Comparison of ENCODE assay signal across 9 cellular contexts in the genomic region with DNA sequence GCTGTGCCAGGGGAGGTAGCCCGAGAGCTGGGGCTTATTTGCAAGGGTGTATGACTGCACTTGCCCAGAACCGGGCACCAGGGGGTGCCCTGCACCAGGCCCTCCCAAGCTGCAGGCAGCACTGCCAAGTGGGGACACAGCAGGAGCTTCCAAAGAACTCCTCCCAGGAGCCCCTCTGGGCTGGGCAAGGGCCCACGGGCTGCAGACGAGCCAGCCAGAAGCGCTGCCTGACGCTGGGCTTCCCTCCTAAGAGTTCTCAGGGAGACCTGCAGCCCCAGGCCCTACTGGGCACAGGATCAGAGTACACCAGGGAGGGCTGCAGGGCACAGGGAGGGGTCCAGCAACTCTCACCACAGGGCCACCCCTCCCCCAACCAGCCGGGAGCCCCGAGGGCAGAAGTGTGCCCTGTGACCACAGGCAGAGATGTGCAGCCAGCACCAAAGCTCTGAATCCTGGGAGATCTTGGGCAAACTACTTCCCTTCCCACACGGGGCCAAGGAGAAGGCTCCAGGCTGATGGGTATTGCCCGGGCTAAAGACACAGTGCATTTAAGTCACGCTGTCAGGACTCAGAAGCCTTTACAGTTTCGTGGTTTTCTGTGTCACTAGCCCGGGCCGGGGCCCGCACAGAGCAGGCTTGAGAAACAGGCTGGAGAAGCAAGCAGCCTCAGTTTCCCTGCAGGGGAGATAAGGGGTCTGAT.
A peak's percentile ranks its signal among the peaks of the same experiment; 100 is the strongest.
DNase-seq lines count a peak whose midpoint lies in the region; ATAC-seq and TF ChIP-seq lines count a peak whose summit lies in the region.
"Had no signal": no experiment of that assay in that cellular context is flagged by ENCODE, and none has a peak within 500 bp of the region (broad histone marks: within the 10 kb centered on the region; RNA-seq: fewer than 3 reads in every experiment).

No MANE protein-coding gene starts in this region.

- peak; percentile 93 for ATAC-seq in activated CD8-positive, alpha-beta T cell treated with anti-CD3 and anti-CD28 coated beads for 36 hours
- peak; percentile 88 to 94 for ATAC-seq in stimulated activated naive B cell treated with anti-CD40 and anti-IgM and Interleukin-4, amounts not matched to agents 10 μg/mL and 1 μg/mL and 100 μg/mL, for 72 hours (replicated peaks)
- ATAC-seq in HG02623 (IDR thresholded peaks at IDR 0.05; ENCODE audit: unreplicated experiment) (no peak), HG03108 (IDR thresholded peaks at IDR 0.05; ENCODE audit: unreplicated experiment) (no peak)

- POLR2A ChIA-PET in activated CD8-positive, alpha-beta T cell treated with anti-CD3 and anti-CD28 coated beads for 36 hours (lab: Charles Lee), result no interaction called here

- intact Hi-C loops in activated CD8-positive, alpha-beta T cell treated with anti-CD3 and anti-CD28 coated beads for 36 hours (cut with micrococcal nuclease), result no loop called here

- no peak overlapping the region for H3K4me3 Mint-ChIP-seq in activated CD8-positive, alpha-beta T cell treated with anti-CD3 and anti-CD28 coated beads for 36 hours
- no peak overlapping the region for H3K4me3 Mint-ChIP-seq in stimulated activated naive B cell treated with anti-CD40 and anti-IgM and Interleukin-4, amounts not matched to agents 10 μg/mL and 1 μg/mL and 100 μg/mL, for 72 hours

- no peaks in the 10 kb centered on the region for H3K36me3 ChIP-seq in hepatocyte (replicated peaks; ENCODE audit: insufficient read depth, low read depth)

- no peaks in the 10 kb centered on the region for H3K79me2 ChIP-seq in hepatocyte

- peaks cover 14% of the 10 kb centered on the region for H3K27me3 Mint-ChIP-seq in activated CD8-positive, alpha-beta T cell treated with anti-CD3 and anti-CD28 coated beads for 36 hours
- peaks cover 32 to 47% of the 10 kb centered on the region in 2 donors for H3K27me3 Mint-ChIP-seq in stimulated activated naive B cell treated with anti-CD40 and anti-IgM and Interleukin-4, amounts not matched to agents 10 μg/mL and 1 μg/mL and 100 μg/mL, for 72 hours

- H3K27ac ChIP-seq in C4-2B (no peak overlapping the region), hepatocyte (no peak overlapping the region)

- H3K9me3 Mint-ChIP-seq in activated CD8-positive, alpha-beta T cell treated with anti-CD3 and anti-CD28 coated beads for 36 hours, result no peaks in the 10 kb centered on the region
- H3K9me3 Mint-ChIP-seq in stimulated activated naive B cell treated with anti-CD40 and anti-IgM and Interleukin-4, amounts not matched to agents 10 μg/mL and 1 μg/mL and 100 μg/mL, for 72 hours, result peaks cover 3 to 7% of the 10 kb centered on the region in 2 donors

- no peak overlapping the region for H3K4me2 ChIP-seq in hepatocyte

- no peaks in the 10 kb centered on the region for H3K4me1 Mint-ChIP-seq in activated CD8-positive, alpha-beta T cell treated with anti-CD3 and anti-CD28 coated beads for 36 hours (ENCODE audit: low read depth)
- no peaks in the 10 kb centered on the region for H3K4me1 Mint-ChIP-seq in stimulated activated naive B cell treated with anti-CD40 and anti-IgM and Interleukin-4, amounts not matched to agents 10 μg/mL and 1 μg/mL and 100 μg/mL, for 72 hours

- no peaks in the 10 kb centered on the region for H3K36me3 Mint-ChIP-seq in activated CD8-positive, alpha-beta T cell treated with anti-CD3 and anti-CD28 coated beads for 36 hours (ENCODE audit: low read depth)
- peaks cover 0 to 5% of the 10 kb centered on the region in 2 donors for H3K36me3 Mint-ChIP-seq in stimulated activated naive B cell treated with anti-CD40 and anti-IgM and Interleukin-4, amounts not matched to agents 10 μg/mL and 1 μg/mL and 100 μg/mL, for 72 hours

- CTCF ChIA-PET in activated CD8-positive, alpha-beta T cell treated with anti-CD3 and anti-CD28 coated beads for 36 hours (lab: Charles Lee), result interaction anchor here (1.0 to 1.1 kb wide), 5 partner anchors 10 to 227 kb away, joined by 3 to 5 read pairs (median 3); partner anchors contain the start of gene HES3

- no peaks in the 10 kb centered on the region for H4K20me1 ChIP-seq in hepatocyte (ENCODE audit: insufficient read depth, poor library complexity, severe bottlenecking)

- peak; percentile 85 for DNase-seq in GM13977 (ENCODE audit: low spot score)
- peak; percentile 64 for DNase-seq in NCI-H2171 treated with DMSO at 0.1 percent for 48 hours (lab: John Stamatoyannopoulos, UW)
- DNase-seq in activated CD8-positive, alpha-beta T cell treated with anti-CD3 and anti-CD28 coated beads for 36 hours, result peak; percentile 69
- no peak for DNase-seq in hepatocyte (ENCODE audit: low spot score)
- DNase-seq in stimulated activated naive B cell treated with anti-CD40 and anti-IgM and Interleukin-4, amounts not matched to agents 10 μg/mL and 1 μg/mL and 100 μg/mL, for 72 hours, result no peak

- H3K9me3 ChIP-seq in hepatocyte (ENCODE audit: low read depth), result no peaks in the 10 kb centered on the region

- no peak overlapping the region for H2AFZ ChIP-seq in hepatocyte

- no peaks in the 10 kb centered on the region for H3K9me2 ChIP-seq in hepatocyte (replicated peaks; ENCODE audit: insufficient read depth)

- in situ Hi-C loops in GM13977 (cut with MboI; ENCODE audit: low pct_unique_long_range_greater_than_20kb, low sequenced_read_pairs, unreplicated experiment), result no loop called here

- no peak overlapping the region for H3K4me3 ChIP-seq in hepatocyte
- H3K4me3 ChIP-seq: lung had no signal

- H3K27ac Mint-ChIP-seq in activated CD8-positive, alpha-beta T cell treated with anti-CD3 and anti-CD28 coated beads for 36 hours, result no peak overlapping the region
- no peak overlapping the region for H3K27ac Mint-ChIP-seq in stimulated activated naive B cell treated with anti-CD40 and anti-IgM and Interleukin-4, amounts not matched to agents 10 μg/mL and 1 μg/mL and 100 μg/mL, for 72 hours

- H3K27me3 ChIP-seq in hepatocyte, result peaks cover 3% of the 10 kb centered on the region

- peak; percentile 64 for TF ChIP-seq CTCF in C4-2B (conservative IDR thresholded peaks at IDR 0.05)
- TF ChIP-seq CTCF in GM13977 (IDR thresholded peaks at IDR 0.05; ENCODE audit: extremely low read depth, insufficient read depth, missing control alignments), result peak; percentile 62
- TF ChIP-seq CTCF in activated CD8-positive, alpha-beta T cell treated with anti-CD3 and anti-CD28 coated beads for 36 hours (IDR thresholded peaks at IDR 0.05), result peak; percentile 44
- peak; percentile 24 for TF ChIP-seq CTCF in hepatocyte (IDR thresholded peaks at IDR 0.05; ENCODE audit: poor library complexity)

- H3K4me1 ChIP-seq in hepatocyte (ENCODE audit: insufficient read depth), result no peaks in the 10 kb centered on the region

- 61% methylated on average over 15 of the region's 15 CpGs for WGBS in hepatocyte (ENCODE audit: low lambda C conversion rate, missing lambda C conversion rate)

Comparison
In these comparisons a context has a peak if more than half of its experiments do, and no peak if none do; other contexts are left out.
1. DNase-seq: peak in GM13977 (single experiment), NCI-H2171 treated with DMSO at 0.1 percent for 48 hours (single experiment) and activated CD8-positive, alpha-beta T cell treated with anti-CD3 and anti-CD28 coated beads for 36 hours (single experiment); none in hepatocyte (single experiment) and stimulated activated naive B cell treated with anti-CD40 and anti-IgM and Interleukin-4, amounts not matched to agents 10 μg/mL and 1 μg/mL and 100 μg/mL, for 72 hours (single experiment).
2. ATAC-seq: peak in activated CD8-positive, alpha-beta T cell treated with anti-CD3 and anti-CD28 coated beads for 36 hours (single experiment) and stimulated activated naive B cell treated with anti-CD40 and anti-IgM and Interleukin-4, amounts not matched to agents 10 μg/mL and 1 μg/mL and 100 μg/mL, for 72 hours (2 of 2); none in HG02623 (single experiment) and HG03108 (single experiment).
3. Peak in every context shown above with its lines, with median percentiles within 50 percentile points of each other: CTCF ChIP-seq.